Comparison of ENCODE assay signal across 8 cellular contexts in genomic region chr14:102517412-102518062, GRCh38. TPM values are rescaled to one million over a fixed set of nuclear protein-coding genes. Genes with fewer than 3 reads are reported as not detected.
A peak's percentile ranks its signal among the peaks of the same experiment; 100 is the strongest.
DNase-seq lines count a peak whose midpoint lies in the region; ATAC-seq, FAIRE-seq and TF ChIP-seq lines count a peak whose summit lies in the region.

No MANE protein-coding gene starts in this region.

- TF ChIP-seq CTCF in activated CD8-positive, alpha-beta T cell treated with anti-CD3 and anti-CD28 coated beads for 36 hours (IDR thresholded peaks at IDR 0.05) = no peak

- no peak for ATAC-seq in activated CD8-positive, alpha-beta T cell treated with anti-CD3 and anti-CD28 coated beads for 36 hours
- peak; percentile 12 to 32 for ATAC-seq in right cardiac atrium

- no peak overlapping the region for H3K27ac Mint-ChIP-seq in activated CD8-positive, alpha-beta T cell treated with anti-CD3 and anti-CD28 coated beads for 36 hours

- H3K27ac ChIP-seq in right cardiac atrium (ENCODE audit: low read length) = no peak overlapping the region
- no peak overlapping the region for H3K27ac ChIP-seq in skeletal muscle tissue (ENCODE audit: low read depth, low read length)

- peak overlapping the region; percentile 65 to 85 (median 68) for H3K9ac ChIP-seq in skeletal muscle tissue (ENCODE audit: low read depth in 1 of 3, low read length in 3 of 3)

- FAIRE-seq in GM12891 (lab: Jason Lieb, UNC) = no peak

- H3K4me1 Mint-ChIP-seq in activated CD8-positive, alpha-beta T cell treated with anti-CD3 and anti-CD28 coated beads for 36 hours (ENCODE audit: low read depth) = peaks cover 3% of the 10 kb centered on the region

- intact Hi-C loops in activated CD8-positive, alpha-beta T cell treated with anti-CD3 and anti-CD28 coated beads for 36 hours (cut with micrococcal nuclease) = no loop called here
- intact Hi-C loops in right cardiac atrium (cut with DNase I) = loop anchor here in 3 of 4 donors (2.0 kb wide), 3 partner anchors 79 to 83 kb away; no protein-coding TSS in a partner anchor

- H3K9me3 ChIP-seq in right cardiac atrium (ENCODE audit: control insufficient read depth, low read length) (no peaks in the 10 kb centered on the region), skeletal muscle tissue (ENCODE audit: control insufficient read depth in 3 of 3, low read length in 3 of 3) (no peaks in the 10 kb centered on the region), MG63 (no peaks in the 10 kb centered on the region)

- 30% methylated on average over 35 of the region's 35 CpGs for WGBS in right cardiac atrium

- no peaks in the 10 kb centered on the region for H3K9me3 Mint-ChIP-seq in activated CD8-positive, alpha-beta T cell treated with anti-CD3 and anti-CD28 coated beads for 36 hours

- H3K4me1 ChIP-seq in right cardiac atrium (ENCODE audit: control insufficient read depth, insufficient read depth, low read length) (no peaks in the 10 kb centered on the region), skeletal muscle tissue (ENCODE audit: control insufficient read depth in 3 of 3, insufficient read depth in 3 of 3, low read length in 3 of 3) (peaks cover 3 to 10% (median 5%) of the 10 kb centered on the region in 3 donors)

- DNase-seq in activated CD8-positive, alpha-beta memory T cell treated with anti-CD3 and anti-CD28 coated beads for 24 hours = peak; percentile 62
- DNase-seq in activated CD8-positive, alpha-beta memory T cell treated with anti-CD3 and anti-CD28 coated beads, Interleukin-2, amount 50 U/mL, for 48 hours = no peak
- no peak for DNase-seq in activated CD8-positive, alpha-beta T cell treated with anti-CD3 and anti-CD28 coated beads for 36 hours
- DNase-seq in right cardiac atrium (peak in 1 of 3 donors; percentile 72), NCI-H2029 (lab: John Stamatoyannopoulos, UW) (no peak), GM12891 (ENCODE audit: insufficient read length, low spot score) (no peak), MG63 (no peak)

- peak overlapping the region; percentile 61 for H3K4me3 Mint-ChIP-seq in activated CD8-positive, alpha-beta T cell treated with anti-CD3 and anti-CD28 coated beads for 36 hours

- POLR2A ChIA-PET in activated CD8-positive, alpha-beta T cell treated with anti-CD3 and anti-CD28 coated beads for 36 hours (lab: Charles Lee) = no interaction called here

- H3K27me3 Mint-ChIP-seq in activated CD8-positive, alpha-beta T cell treated with anti-CD3 and anti-CD28 coated beads for 36 hours = no peaks in the 10 kb centered on the region

- H3K4me3 ChIP-seq in right cardiac atrium (ENCODE audit: low read length) = peak overlapping the region; percentile 78
- H3K4me3 ChIP-seq in skeletal muscle tissue (ENCODE audit: low read length in 3 of 3) = peak overlapping the region; percentile 30 to 76 (median 75)
- H3K4me3 ChIP-seq in MG63 = no peak overlapping the region; the same call in 1 of the 2 replicates

- H3K36me3 Mint-ChIP-seq in activated CD8-positive, alpha-beta T cell treated with anti-CD3 and anti-CD28 coated beads for 36 hours (ENCODE audit: low read depth) = no peaks in the 10 kb centered on the region

- H3K27me3 ChIP-seq in right cardiac atrium (ENCODE audit: control insufficient read depth, insufficient read depth) (no peaks in the 10 kb centered on the region), skeletal muscle tissue (ENCODE audit: control insufficient read depth in 3 of 3, insufficient read depth in 3 of 3, low read length in 3 of 3) (no peaks in the 10 kb centered on the region), MG63 (no peaks in the 10 kb centered on the region)

- CTCF ChIA-PET in activated CD8-positive, alpha-beta T cell treated with anti-CD3 and anti-CD28 coated beads for 36 hours (lab: Charles Lee) = no interaction called here

- no peaks in the 10 kb centered on the region for H3K36me3 ChIP-seq in skeletal muscle tissue (ENCODE audit: control insufficient read depth in 3 of 3, insufficient read depth in 3 of 3, low read length in 3 of 3)
- no peaks in the 10 kb centered on the region for H3K36me3 ChIP-seq in MG63

- TF ChIP-seq POLR2A in GM12891 (IDR thresholded peaks at IDR 0.05; ENCODE audit: low read depth, low read length) = no peak

TF ChIP-seq in GM12891, 5 proteins besides CTCF, POLR2A, EP300 and RAD21:
- no peak for TF ChIP-seq TAF1 (IDR thresholded peaks at IDR 0.05; ENCODE audit: low read depth, low read length)
- no peak for TF ChIP-seq POLR2AphosphoS5 (IDR thresholded peaks at IDR 0.05; ENCODE audit: low read depth, low read length)
- no peak for TF ChIP-seq POU2F2 (IDR thresholded peaks at IDR 0.05; ENCODE audit: low read depth, low read length)
- TF ChIP-seq PAX5 (IDR thresholded peaks at IDR 0.05; ENCODE audit: insufficient read depth, low read length, severe bottlenecking) = no peak
- no peak for TF ChIP-seq SPI1 (IDR thresholded peaks at IDR 0.05; ENCODE audit: low read depth, low read length)

RNA-seq across cellular contexts. Expression of gene ANKRD9, which starts 8.0 kb away (rescaled TPM):
- 10 to 100 TPM; 15.0 to 16.9 TPM for total RNA-seq in activated CD8-positive, alpha-beta T cell treated with anti-CD3 and anti-CD28 coated beads for 36 hours
- total RNA-seq in right cardiac atrium = 100 to 1,000 TPM; 115 to 134 (median 125) TPM
- polyA plus RNA-seq in right cardiac atrium = 43.1 TPM
- 9.4 TPM for total RNA-seq in skeletal muscle tissue
- polyA plus RNA-seq in GM12891 (2012; ENCODE audit: low read depth, missing spikeins) = 1.2 TPM
- total RNA-seq in MG63 (2014; rRNA removed; shearing (Covaris generic); ENCODE audit: low replicate concordance) = 10.5 and 13.0 TPM in 2 replicates
